ENCODE assay signal across 14 cellular contexts in genomic region chr7:138785587-138786437, GRCh38. TPM values are rescaled to one million over a fixed set of nuclear protein-coding genes. Genes with fewer than 3 reads are reported as not detected.
DNase-seq lines count a peak whose midpoint lies in the region; ATAC-seq and TF ChIP-seq lines count a peak whose summit lies in the region.
"Had no signal": no experiment of that assay in that cellular context is flagged by ENCODE, and none has a peak within 500 bp of the region (broad histone marks: within the 10 kb centered on the region; RNA-seq: fewer than 3 reads in every experiment).

No MANE protein-coding gene starts in this region.

- H3K9me3 ChIP-seq in mammary epithelial cell (replicated peaks; ENCODE audit: insufficient read depth, low read length) = no peaks in the 10 kb centered on the region
- H3K9me3 ChIP-seq: HAP-1 had no signal

- peak in 1 of 2 donors; percentile 12 for TF ChIP-seq CTCF in mammary epithelial cell (conservative IDR thresholded peaks at IDR 0.05 in 1 of 2, IDR thresholded peaks at IDR 0.05 in 1 of 2; ENCODE audit: extremely low read depth in 1 of 2, insufficient read depth in 1 of 2, low read depth in 1 of 2, low read length in 2 of 2)

- no peak overlapping the region for H3K9ac ChIP-seq in mammary epithelial cell (ENCODE audit: insufficient read depth, low read length)

- H2AFZ ChIP-seq in mammary epithelial cell (ENCODE audit: low read depth, low read length) = peak overlapping the region; percentile 79

- no peaks in the 10 kb centered on the region for H3K79me2 ChIP-seq in mammary epithelial cell (ENCODE audit: insufficient read depth, low read length)

- H3K27me3 ChIP-seq in mammary epithelial cell (ENCODE audit: insufficient read depth, low read length) = no peaks in the 10 kb centered on the region

- in situ Hi-C loops in KBM-7 (cut with MboI; ENCODE audit: low pct_unique_long_range_greater_than_20kb, low sequenced_read_pairs) = no loop called here
- in situ Hi-C loops in mammary epithelial cell (cut with MboI; ENCODE audit: low sequenced_read_pairs in 2 of 2) = no loop called here

- DNase-seq in AG20443 (ENCODE audit: low spot score) = peak; percentile 52
- DNase-seq in KBM-7 = peak; percentile 9
- peak; percentile 23 for DNase-seq in mammary epithelial cell
- peak; percentile 9 for DNase-seq in myocyte (ENCODE audit: low read depth)
- DNase-seq in NCI-H146 treated with DMSO at 0.1 percent for 48 hours (lab: John Stamatoyannopoulos, UW; ENCODE audit: unreplicated experiment) = no peak
- DNase-seq: activated naive CD4-positive, alpha-beta T cell treated with anti-CD3 and anti-CD28 coated beads, Interleukin-2, amount 50 U/mL, for 16 hours; NCI-H2081 treated with DMSO at 0.1 percent for 48 hours; T1000 had no signal

- intact Hi-C loops in mammary epithelial cell (cut with micrococcal nuclease) = no loop called here

- H3K4me1 ChIP-seq in mammary epithelial cell (ENCODE audit: insufficient read depth, low read length) = peaks cover 5% of the 10 kb centered on the region

- CTCF ChIA-PET in mammary epithelial cell (lab: Charles Lee; ENCODE audit: low non-redundant PET) = no interaction called here

- BruUV-seq in mammary epithelial cell (replicated peaks; lab: Mats Ljungman, UMichigan) = no TSS peak

- no peaks in the 10 kb centered on the region for H3K36me3 ChIP-seq in mammary epithelial cell (ENCODE audit: insufficient read depth, low read length)
- H3K36me3 ChIP-seq: HAP-1 had no signal

- dilution Hi-C loops in mammary epithelial cell (cut with HindIII; ENCODE audit: low sequenced_read_pairs) = no loop called here

- WGBS in mammary epithelial cell (ENCODE audit: low coverage, missing lambda C conversion rate) = 26% methylated on average over 9 of the region's 10 CpGs

- no peak overlapping the region for H3K27ac ChIP-seq in mammary epithelial cell (ENCODE audit: insufficient read depth, low read depth, low read length)

- no peaks in the 10 kb centered on the region for H4K20me1 ChIP-seq in mammary epithelial cell (ENCODE audit: insufficient read depth, low read length)

- no peak for ATAC-seq in GM19035 (IDR thresholded peaks at IDR 0.05; ENCODE audit: unreplicated experiment)
- no peak for ATAC-seq in HG03432 (IDR thresholded peaks at IDR 0.05; ENCODE audit: unreplicated experiment)
- no peak for ATAC-seq in HG03354 (IDR thresholded peaks at IDR 0.05; ENCODE audit: poor library complexity, severe bottlenecking, unreplicated experiment)

- H3K4me3 ChIP-seq in mammary epithelial cell (replicated peaks in 1 of 3; ENCODE audit: insufficient read depth in 1 of 3, low read depth in 2 of 3, low read length in 3 of 3) = no peak overlapping the region
- H3K4me3 ChIP-seq: HAP-1 had no signal

- H3K4me2 ChIP-seq in mammary epithelial cell (ENCODE audit: insufficient read depth, low read depth, low read length) = peak overlapping the region; percentile 33

RNA-seq across cellular contexts. Expression of gene TMEM213, which starts 12.0 kb away (rescaled TPM):
- not detected for total RNA-seq in mammary epithelial cell
- not detected for polyA plus RNA-seq in mammary epithelial cell
- polyA minus RNA-seq in mammary epithelial cell = not detected
- not detected in 2 replicates for total RNA-seq in myocyte
- 0.01 TPM for polyA plus RNA-seq in myocyte (2012)
- total RNA-seq: activated CD8-positive, alpha-beta memory T cell treated with anti-CD3 and anti-CD28 coated beads for 36 hours; glomerular endothelial cell had no signal

RNA-seq across cellular contexts. Expression of gene ATP6V0A4, which starts 12.2 kb away (rescaled TPM):
- total RNA-seq in mammary epithelial cell = 1 to 10 TPM in 1 of 2 donors, under 1 TPM in 1; 0.28 to 3.2 TPM
- polyA plus RNA-seq in mammary epithelial cell = 0.93 TPM
- polyA minus RNA-seq in mammary epithelial cell = 5.4 TPM
- 0.35 TPM in 1 of 2 replicates, not detected in the other for total RNA-seq in myocyte
- not detected for polyA plus RNA-seq in myocyte (2012)
- total RNA-seq: activated CD8-positive, alpha-beta memory T cell treated with anti-CD3 and anti-CD28 coated beads for 36 hours; glomerular endothelial cell had no signal
